ENCODE assay signal across 12 cellular contexts in genomic region chr9:113609562-113610318, GRCh38.
DNase-seq lines count a peak whose midpoint lies in the region; ATAC-seq, FAIRE-seq and TF ChIP-seq lines count a peak whose summit lies in the region.
"Had no signal": no experiment of that assay in that cellular context is flagged by ENCODE, and none has a peak within 500 bp of the region (broad histone marks: within the 10 kb centered on the region; RNA-seq: fewer than 3 reads in every experiment).

No MANE protein-coding gene starts in this region.

- no peak for TF ChIP-seq CTCF in Calu3 (IDR thresholded peaks at IDR 0.05; ENCODE audit: unreplicated experiment)
- no peak for TF ChIP-seq CTCF in ascending aorta (IDR thresholded peaks at IDR 0.05)
- no peak for TF ChIP-seq CTCF in pancreas (IDR thresholded peaks at IDR 0.05)

- H3K9me3 Mint-ChIP-seq in Calu3 (ENCODE audit: low read depth, unreplicated experiment), result no peaks in the 10 kb centered on the region
- no peaks in the 10 kb centered on the region for H3K9me3 Mint-ChIP-seq in activated naive CD4-positive, alpha-beta T cell treated with anti-CD3 and anti-CD28 coated beads, Interleukin-2, amount 10 ng/mL, durations not matched to agents 7 days and 5 days

- peaks cover 31% of the 10 kb centered on the region for H3K4me1 Mint-ChIP-seq in Calu3 (ENCODE audit: low read depth, unreplicated experiment)
- no peaks in the 10 kb centered on the region for H3K4me1 Mint-ChIP-seq in activated naive CD4-positive, alpha-beta T cell treated with anti-CD3 and anti-CD28 coated beads, Interleukin-2, amount 10 ng/mL, durations not matched to agents 7 days and 5 days

- H3K27me3 Mint-ChIP-seq in Calu3 (ENCODE audit: unreplicated experiment), result no peaks in the 10 kb centered on the region
- peaks cover 4% of the 10 kb centered on the region for H3K27me3 Mint-ChIP-seq in activated naive CD4-positive, alpha-beta T cell treated with anti-CD3 and anti-CD28 coated beads, Interleukin-2, amount 10 ng/mL, durations not matched to agents 7 days and 5 days
- H3K27me3 Mint-ChIP-seq: B cell had no signal

- H3K27ac ChIP-seq in ascending aorta (peak overlapping the region; percentile 81 to 87), right cardiac atrium (ENCODE audit: low read length) (peak overlapping the region; percentile 73), pancreas (peak overlapping the region; percentile 70 to 88 (median 79))

- peak overlapping the region; percentile 55 for H3K27ac Mint-ChIP-seq in Calu3 (ENCODE audit: unreplicated experiment)
- H3K27ac Mint-ChIP-seq in activated naive CD4-positive, alpha-beta T cell treated with anti-CD3 and anti-CD28 coated beads, Interleukin-2, amount 10 ng/mL, durations not matched to agents 7 days and 5 days, result no peak overlapping the region
- H3K27ac Mint-ChIP-seq: B cell had no signal

- intact Hi-C loops in Calu3 (cut with micrococcal nuclease; ENCODE audit: unreplicated experiment), result loop anchor here (5.0 kb wide), 1 partner anchor 48 kb away; no protein-coding TSS in a partner anchor
- intact Hi-C loops in ascending aorta (cut with DNase I), result no loop called here
- intact Hi-C loops in right cardiac atrium (cut with DNase I), result no loop called here
- intact Hi-C loops in pancreas (cut with DNase I), result no loop called here

- H3K4me1 ChIP-seq in ascending aorta, result peaks cover 9 to 24% of the 10 kb centered on the region in 2 donors
- peaks cover 11% of the 10 kb centered on the region for H3K4me1 ChIP-seq in right cardiac atrium (ENCODE audit: control insufficient read depth, insufficient read depth, low read length)
- H3K4me1 ChIP-seq in pancreas, result peaks cover 0 to 23% (median 14%) of the 10 kb centered on the region in 3 donors

- FAIRE-seq in pancreas (lab: Jason Lieb, UNC), result no peak

- peak overlapping the region; percentile 14 for H3K4me3 Mint-ChIP-seq in Calu3 (ENCODE audit: low read depth, unreplicated experiment)
- H3K4me3 Mint-ChIP-seq in activated naive CD4-positive, alpha-beta T cell treated with anti-CD3 and anti-CD28 coated beads, Interleukin-2, amount 10 ng/mL, durations not matched to agents 7 days and 5 days, result no peak overlapping the region
- H3K4me3 Mint-ChIP-seq: B cell had no signal

- H3K4me3 ChIP-seq in ascending aorta (no peak overlapping the region), right cardiac atrium (ENCODE audit: low read length) (no peak overlapping the region), pancreas (no peak overlapping the region)

- H3K27me3 ChIP-seq in ascending aorta (no peaks in the 10 kb centered on the region), right cardiac atrium (ENCODE audit: control insufficient read depth, insufficient read depth) (no peaks in the 10 kb centered on the region), pancreas (no peaks in the 10 kb centered on the region)

- peaks cover 7% of the 10 kb centered on the region for H3K36me3 Mint-ChIP-seq in Calu3 (ENCODE audit: insufficient read depth, unreplicated experiment)
- no peaks in the 10 kb centered on the region for H3K36me3 Mint-ChIP-seq in activated naive CD4-positive, alpha-beta T cell treated with anti-CD3 and anti-CD28 coated beads, Interleukin-2, amount 10 ng/mL, durations not matched to agents 7 days and 5 days

- DNase-seq in Calu3 (peak; percentile 69), ascending aorta (ENCODE audit: low spot score in 2 of 2) (peak in 1 of 2 donors; percentile 93), right cardiac atrium (peak; percentile 96 to 97 (median 96)), pancreas (peak; percentile 81 to 92 (median 87))
- no peak for DNase-seq in activated naive CD4-positive, alpha-beta T cell treated with anti-CD3 and anti-CD28 coated beads, Interleukin-2, amount 10 ng/mL, durations not matched to agents 7 days and 5 days
- DNase-seq: NCI-H1436 treated with DMSO at 0.1 percent for 48 hours; stimulated activated CD4-positive, alpha-beta T cell treated with anti-CD3 and anti-CD28 coated beads, Interleukin-2, amount 100 ng/mL, for 48 hours; T-helper 1 cell had no signal

- H3K36me3 ChIP-seq in ascending aorta (no peaks in the 10 kb centered on the region), pancreas (no peaks in the 10 kb centered on the region)

- 16% methylated on average over 21 of the region's 21 CpGs for WGBS in right cardiac atrium
- WGBS in pancreas, 2 donors, result 28 to 33% methylated on average over 21 of the region's 21 CpGs

- BruUV-seq in Calu3 (replicated peaks; lab: Mats Ljungman, UMichigan), result no TSS peak

- H3K9me3 ChIP-seq in ascending aorta (no peaks in the 10 kb centered on the region), right cardiac atrium (ENCODE audit: control insufficient read depth, low read length) (no peaks in the 10 kb centered on the region), pancreas (no peaks in the 10 kb centered on the region)

- ATAC-seq in right cardiac atrium (peak; percentile 95 to 96), pancreas (peak; percentile 81 to 94 (median 93)), GM18907 (IDR thresholded peaks at IDR 0.05; ENCODE audit: unreplicated experiment) (no peak), HG03565 (IDR thresholded peaks at IDR 0.05; ENCODE audit: unreplicated experiment) (no peak), HG02970 (IDR thresholded peaks at IDR 0.05; ENCODE audit: low FRiP score, unreplicated experiment) (no peak)

- CTCF ChIA-PET in Calu3 (lab: Charles Lee), result interaction anchor here (0.8 to 1.2 kb wide), 3 partner anchors 13 to 144 kb away, joined by 3 to 6 read pairs (median 4); no protein-coding TSS in a partner anchor
- CTCF ChIA-PET in activated naive CD4-positive, alpha-beta T cell treated with anti-CD3 and anti-CD28 coated beads, Interleukin-2, amount 10 ng/mL, durations not matched to agents 7 days and 5 days (lab: Charles Lee), result no interaction called here

Comparison
In these comparisons a context has a peak if more than half of its experiments do, and no peak if none do; other contexts are left out.
1. ATAC-seq: peak in right cardiac atrium (2 of 2) and pancreas (4 of 4); none in GM18907 (single experiment), HG03565 (single experiment) and HG02970 (single experiment).
2. Peak in every context shown above with its lines, with median percentiles within 50 percentile points of each other: H3K27ac ChIP-seq.